In the genomic region with DNA sequence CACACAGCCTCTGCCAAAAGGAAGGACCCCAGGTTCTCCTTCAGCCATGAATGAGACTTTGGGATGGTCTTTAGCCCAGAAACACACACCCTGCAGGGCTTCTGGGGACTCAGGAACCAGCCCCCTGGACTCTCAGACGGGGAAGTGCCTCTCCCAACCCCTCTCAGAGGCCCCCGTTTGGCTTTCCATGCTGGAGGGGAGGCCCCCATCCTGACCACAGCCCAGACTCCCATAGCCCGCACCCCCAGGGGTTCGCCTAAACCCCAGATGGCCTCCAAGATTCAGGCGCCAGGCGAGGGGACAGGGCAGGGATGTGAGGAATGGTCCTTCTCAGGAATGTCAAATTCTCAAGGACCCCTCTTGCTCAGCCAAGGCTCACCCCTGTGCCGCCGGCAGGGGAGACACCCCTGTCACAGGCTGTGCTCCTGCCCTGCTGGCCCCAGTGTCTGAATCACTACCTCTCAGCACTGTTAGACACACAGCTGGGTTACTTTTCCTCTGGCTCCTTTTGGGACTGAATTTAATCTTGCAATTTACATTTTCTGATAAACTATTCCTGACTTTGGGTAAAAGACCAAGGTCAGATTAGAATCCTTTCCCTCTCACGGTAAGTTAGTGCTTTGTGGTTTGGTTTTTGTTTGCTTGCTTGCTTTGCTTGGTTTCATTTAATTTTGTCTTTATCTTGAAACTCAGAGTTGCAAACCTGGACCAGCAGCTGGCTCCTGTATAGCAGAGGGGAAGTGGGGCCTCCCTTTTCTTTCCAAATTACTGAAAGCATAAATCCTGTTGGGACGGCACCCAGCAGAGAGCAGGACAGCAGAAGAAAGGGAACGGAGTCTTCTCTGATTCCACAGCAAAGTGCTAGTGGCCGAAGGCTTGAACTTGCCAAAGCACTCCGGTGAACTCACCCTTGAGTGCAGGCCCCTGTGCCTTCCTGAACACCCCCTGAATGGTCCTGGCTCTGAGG, we compare ENCODE assay signal across 17 cellular contexts.
"Had no signal": no experiment of that assay in that cellular context is flagged by ENCODE, and none has a peak within 500 bp of the region (broad histone marks: within the 10 kb centered on the region; RNA-seq: fewer than 3 reads in every experiment).

No MANE protein-coding gene starts in this region.

- H3K4me3 ChIP-seq: body of pancreas, psoas muscle, testis, upper lobe of right lung had no signal

- H3K27me3 ChIP-seq: body of pancreas, testis, upper lobe of right lung had no signal

- H3K27ac ChIP-seq: body of pancreas, epithelial cell of prostate, psoas muscle, testis, upper lobe of right lung had no signal

- DNase-seq: activated CD4-positive, CD25-positive, alpha-beta regulatory T cell treated with anti-CD3 and anti-CD28 coated beads, Interleukin-2, amount 50 U/mL, for 72 hours; activated naive CD8-positive, alpha-beta T cell treated with anti-CD3 and anti-CD28 coated beads for 36 hours; activated T-cell treated with anti-CD3 and anti-CD28 coated beads, Interleukin-2, amount 50 U/mL, for 48 hours; amygdala; body of pancreas; effector memory CD8-positive, alpha-beta T cell; foreskin melanocyte; left colon; natural killer cell; psoas muscle; stimulated activated naive CD8-positive, alpha-beta T cell treated with anti-CD3 and anti-CD28 coated beads, Interleukin-15, amount 100 ng/mL, for 72 hours; testis; upper lobe of right lung had no signal

- H3K36me3 Mint-ChIP-seq: activated naive CD8-positive, alpha-beta T cell treated with anti-CD3 and anti-CD28 coated beads for 36 hours; natural killer cell had no signal

- H3K4me1 ChIP-seq: body of pancreas, psoas muscle, testis, upper lobe of right lung had no signal

- H3K36me3 ChIP-seq: upper lobe of right lung had no signal

- ATAC-seq: body of pancreas; effector memory CD8-positive, alpha-beta T cell; left colon; natural killer cell; psoas muscle; sciatic nerve had no signal

- H3K4me1 Mint-ChIP-seq: activated naive CD8-positive, alpha-beta T cell treated with anti-CD3 and anti-CD28 coated beads for 36 hours; natural killer cell; stimulated activated naive CD8-positive, alpha-beta T cell treated with anti-CD3 and anti-CD28 coated beads, Interleukin-15, amount 100 ng/mL, for 72 hours had no signal

- H3K27ac Mint-ChIP-seq: activated naive CD8-positive, alpha-beta T cell treated with anti-CD3 and anti-CD28 coated beads for 36 hours; dendritic cell treated with granulocyte-macrophage colony-stimulating factor and Interleukin-4, amounts not matched to agents 40 ng/mL and 50 ng/mL, for 4 days; effector memory CD8-positive, alpha-beta T cell; natural killer cell; T-helper 2 cell treated with Interferon-gamma antibody and Interleukin-4, amounts not matched to agents 5 μg/mL and 100 μg/mL, for 36 hours had no signal

- H3K9me3 Mint-ChIP-seq: activated naive CD8-positive, alpha-beta T cell treated with anti-CD3 and anti-CD28 coated beads for 36 hours; dendritic cell treated with granulocyte-macrophage colony-stimulating factor and Interleukin-4, amounts not matched to agents 40 ng/mL and 50 ng/mL, for 4 days; effector memory CD8-positive, alpha-beta T cell; natural killer cell; stimulated activated naive CD8-positive, alpha-beta T cell treated with anti-CD3 and anti-CD28 coated beads, Interleukin-15, amount 100 ng/mL, for 72 hours; T-helper 2 cell treated with Interferon-gamma antibody and Interleukin-4, amounts not matched to agents 5 μg/mL and 100 μg/mL, for 36 hours had no signal

- H3K4me3 Mint-ChIP-seq: activated naive CD8-positive, alpha-beta T cell treated with anti-CD3 and anti-CD28 coated beads for 36 hours; dendritic cell treated with granulocyte-macrophage colony-stimulating factor and Interleukin-4, amounts not matched to agents 40 ng/mL and 50 ng/mL, for 4 days; effector memory CD8-positive, alpha-beta T cell; natural killer cell; stimulated activated naive CD8-positive, alpha-beta T cell treated with anti-CD3 and anti-CD28 coated beads, Interleukin-15, amount 100 ng/mL, for 72 hours; T-helper 2 cell treated with Interferon-gamma antibody and Interleukin-4, amounts not matched to agents 5 μg/mL and 100 μg/mL, for 36 hours had no signal

- H3K9me3 ChIP-seq: body of pancreas, psoas muscle, testis, upper lobe of right lung had no signal
